Comparison of ENCODE assay signal across 1 cellular context in genomic region chr11:48384670-48385069, GRCh38.
TF ChIP-seq lines count a peak whose summit lies in the region.

No MANE protein-coding gene starts in this region.

TF ChIP-seq in WTC11, 78 proteins besides CTCF, POLR2A, EP300 and RAD21 (continued from another document):
- TF ChIP-seq ATF6 (CRISPR knock-in tag; IDR thresholded peaks at IDR 0.05) (no peak), SOX15 (CRISPR knock-in tag; IDR thresholded peaks at IDR 0.05) (no peak), IRF2 (CRISPR knock-in tag; IDR thresholded peaks at IDR 0.05; ENCODE audit: borderline replicate concordance, low read depth) (no peak), SMAD3 (CRISPR knock-in tag; IDR thresholded peaks at IDR 0.05; ENCODE audit: borderline replicate concordance) (no peak), ARID4B (CRISPR knock-in tag; IDR thresholded peaks at IDR 0.05; ENCODE audit: borderline replicate concordance) (no peak), ZNF138 (CRISPR knock-in tag; conservative IDR thresholded peaks at IDR 0.05) (no peak), ZNF512 (CRISPR knock-in tag; IDR thresholded peaks at IDR 0.05; ENCODE audit: borderline replicate concordance) (no peak), ZNF232 (CRISPR knock-in tag; IDR thresholded peaks at IDR 0.05) (no peak)
